In genomic region chrX:40152706-40153334, GRCh38 we compare ENCODE assay signal across 1 cellular context.
A peak's percentile ranks its signal among the peaks of the same experiment; 100 is the strongest.
TF ChIP-seq lines count a peak whose summit lies in the region.

No MANE protein-coding gene starts in this region.

TF ChIP-seq in HEK293, 187 proteins besides CTCF, POLR2A, EP300 and RAD21 (continued from another document):
- TF ChIP-seq PRDM4 (tag by site-specific recombination; IDR thresholded peaks at IDR 0.05) = peak; percentile 75; the same call in 1 of the 2 replicates
- no peak for TF ChIP-seq MYNN (tag by site-specific recombination; IDR thresholded peaks at IDR 0.05; ENCODE audit: borderline replicate concordance)
- no peak for TF ChIP-seq SP2 (tag by site-specific recombination; IDR thresholded peaks at IDR 0.05)
TF ChIP-seq in HEK293: peak in this region for 2.
